In the genomic region with DNA sequence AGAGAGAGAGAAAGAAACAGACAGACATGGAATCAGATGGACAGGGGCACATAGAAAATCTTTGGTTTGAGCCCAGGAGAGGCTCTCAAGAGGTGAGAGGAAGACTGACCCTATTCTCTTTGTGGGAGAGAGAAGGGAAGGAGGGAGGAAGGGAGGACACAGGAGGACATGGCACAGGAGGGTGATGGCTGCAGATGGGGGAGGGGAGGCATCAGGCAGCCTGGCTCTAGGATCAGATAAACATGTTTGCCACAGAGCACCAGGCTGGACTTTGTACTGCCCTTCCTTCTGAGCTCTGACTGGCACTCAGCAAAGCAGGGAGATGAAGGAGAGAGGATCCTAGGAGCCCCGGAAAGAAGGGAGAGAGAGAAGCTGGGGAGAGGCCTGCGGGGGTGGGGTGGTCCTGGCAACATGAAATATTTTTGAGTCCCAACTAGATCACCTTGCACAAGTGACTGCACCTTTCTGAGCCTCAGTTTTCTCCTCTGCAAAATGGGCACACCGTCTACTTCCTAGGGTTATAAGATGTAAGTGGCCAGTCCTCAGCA, we compare ENCODE assay signal across 1 cellular context.
TF ChIP-seq lines count a peak whose summit lies in the region.

No MANE protein-coding gene starts in this region.

TF ChIP-seq in A549, 52 proteins besides CTCF, POLR2A, EP300 and RAD21 (continued from another document):
- TF ChIP-seq, protein P1, sequence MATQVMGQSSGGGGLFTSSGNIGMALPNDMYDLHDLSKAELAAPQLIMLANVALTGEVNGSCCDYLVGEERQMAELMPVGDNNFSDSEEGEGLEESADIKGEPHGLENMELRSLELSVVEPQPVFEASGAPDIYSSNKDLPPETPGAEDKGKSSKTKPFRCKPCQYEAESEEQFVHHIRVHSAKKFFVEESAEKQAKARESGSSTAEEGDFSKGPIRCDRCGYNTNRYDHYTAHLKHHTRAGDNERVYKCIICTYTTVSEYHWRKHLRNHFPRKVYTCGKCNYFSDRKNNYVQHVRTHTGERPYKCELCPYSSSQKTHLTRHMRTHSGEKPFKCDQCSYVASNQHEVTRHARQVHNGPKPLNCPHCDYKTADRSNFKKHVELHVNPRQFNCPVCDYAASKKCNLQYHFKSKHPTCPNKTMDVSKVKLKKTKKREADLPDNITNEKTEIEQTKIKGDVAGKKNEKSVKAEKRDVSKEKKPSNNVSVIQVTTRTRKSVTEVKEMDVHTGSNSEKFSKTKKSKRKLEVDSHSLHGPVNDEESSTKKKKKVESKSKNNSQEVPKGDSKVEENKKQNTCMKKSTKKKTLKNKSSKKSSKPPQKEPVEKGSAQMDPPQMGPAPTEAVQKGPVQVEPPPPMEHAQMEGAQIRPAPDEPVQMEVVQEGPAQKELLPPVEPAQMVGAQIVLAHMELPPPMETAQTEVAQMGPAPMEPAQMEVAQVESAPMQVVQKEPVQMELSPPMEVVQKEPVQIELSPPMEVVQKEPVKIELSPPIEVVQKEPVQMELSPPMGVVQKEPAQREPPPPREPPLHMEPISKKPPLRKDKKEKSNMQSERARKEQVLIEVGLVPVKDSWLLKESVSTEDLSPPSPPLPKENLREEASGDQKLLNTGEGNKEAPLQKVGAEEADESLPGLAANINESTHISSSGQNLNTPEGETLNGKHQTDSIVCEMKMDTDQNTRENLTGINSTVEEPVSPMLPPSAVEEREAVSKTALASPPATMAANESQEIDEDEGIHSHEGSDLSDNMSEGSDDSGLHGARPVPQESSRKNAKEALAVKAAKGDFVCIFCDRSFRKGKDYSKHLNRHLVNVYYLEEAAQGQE (IDR thresholded peaks at IDR 0.05) = no peak
- no peak for TF ChIP-seq CEBPB (IDR thresholded peaks at IDR 0.05)
- TF ChIP-seq CHD4 (IDR thresholded peaks at IDR 0.05; ENCODE audit: borderline replicate concordance) = peak; percentile 99
- TF ChIP-seq JUN (IDR thresholded peaks at IDR 0.05) = peak in 1 of 2 experiments; percentile 33; a peak in 1 of 5 replicates
- TF ChIP-seq HEYL (CRISPR knock-in tag; IDR thresholded peaks at IDR 0.05) = no peak
- TF ChIP-seq KDM1A (IDR thresholded peaks at IDR 0.05; ENCODE audit: low read depth) = peak; percentile 99
- peak; percentile 11; the same call in 1 of the 2 replicates for TF ChIP-seq ESRRA (IDR thresholded peaks at IDR 0.05; ENCODE audit: borderline replicate concordance, low read length)
- TF ChIP-seq HOXB5 (CRISPR knock-in tag; IDR thresholded peaks at IDR 0.05) = no peak
- no peak for TF ChIP-seq POLR2AphosphoS2 (conservative IDR thresholded peaks at IDR 0.05; ENCODE audit: low read length)
- no peak for TF ChIP-seq JUNB (IDR thresholded peaks at IDR 0.05)
- peak; percentile 91 for TF ChIP-seq HDAC2 (IDR thresholded peaks at IDR 0.05)
- TF ChIP-seq NFE2L2 (conservative IDR thresholded peaks at IDR 0.05; ENCODE audit: low read length) = no peak
- no peak for TF ChIP-seq MAFK (IDR thresholded peaks at IDR 0.05; ENCODE audit: partially characterized antibody)
- TF ChIP-seq BCL3 (IDR thresholded peaks at IDR 0.05) = no peak
- TF ChIP-seq KDM5A (IDR thresholded peaks at IDR 0.05) = no peak
- peak; percentile 53; the same call in 1 of the 2 replicates for TF ChIP-seq MAX (IDR thresholded peaks at IDR 0.05)
- TF ChIP-seq GATA3 (IDR thresholded peaks at IDR 0.05; ENCODE audit: borderline replicate concordance) = peak; percentile 83
- TF ChIP-seq SREBF2 (IDR thresholded peaks at IDR 0.05) = no peak
- TF ChIP-seq, protein P2, sequence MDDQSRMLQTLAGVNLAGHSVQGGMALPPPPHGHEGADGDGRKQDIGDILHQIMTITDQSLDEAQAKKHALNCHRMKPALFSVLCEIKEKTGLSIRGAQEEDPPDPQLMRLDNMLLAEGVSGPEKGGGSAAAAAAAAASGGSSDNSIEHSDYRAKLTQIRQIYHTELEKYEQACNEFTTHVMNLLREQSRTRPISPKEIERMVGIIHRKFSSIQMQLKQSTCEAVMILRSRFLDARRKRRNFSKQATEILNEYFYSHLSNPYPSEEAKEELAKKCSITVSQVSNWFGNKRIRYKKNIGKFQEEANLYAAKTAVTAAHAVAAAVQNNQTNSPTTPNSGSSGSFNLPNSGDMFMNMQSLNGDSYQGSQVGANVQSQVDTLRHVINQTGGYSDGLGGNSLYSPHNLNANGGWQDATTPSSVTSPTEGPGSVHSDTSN (IDR thresholded peaks at IDR 0.05) = no peak
- TF ChIP-seq RFX5 (IDR thresholded peaks at IDR 0.05) = no peak
- no peak for TF ChIP-seq ZSCAN20 (CRISPR knock-in tag; IDR thresholded peaks at IDR 0.05)
